Comparison of ENCODE assay signal across 1 cellular context in the genomic region with DNA sequence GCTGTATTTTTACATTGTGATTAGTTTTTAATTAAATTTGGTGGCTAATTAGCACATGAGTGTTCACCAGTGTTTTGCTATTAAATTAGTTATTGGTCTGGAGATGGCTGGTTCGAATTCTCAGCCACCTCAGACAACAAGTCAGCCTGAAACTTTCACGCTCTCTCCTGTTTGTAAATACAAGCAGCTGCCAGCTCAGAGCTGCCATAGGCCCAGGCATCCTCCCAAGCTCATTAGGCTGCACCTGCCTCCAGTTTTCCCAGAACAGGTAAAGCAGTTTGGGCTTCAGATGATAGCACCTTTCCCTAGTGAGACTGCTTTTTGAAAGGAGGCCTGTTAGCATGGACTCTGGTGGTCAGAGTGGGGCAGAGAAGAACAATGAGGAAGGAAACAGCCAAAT.
TF ChIP-seq lines count a peak whose summit lies in the region.

No MANE protein-coding gene starts in this region.

TF ChIP-seq in WTC11, 78 proteins besides CTCF, POLR2A, EP300 and RAD21 (continued from another document):
- TF ChIP-seq, protein P1, sequence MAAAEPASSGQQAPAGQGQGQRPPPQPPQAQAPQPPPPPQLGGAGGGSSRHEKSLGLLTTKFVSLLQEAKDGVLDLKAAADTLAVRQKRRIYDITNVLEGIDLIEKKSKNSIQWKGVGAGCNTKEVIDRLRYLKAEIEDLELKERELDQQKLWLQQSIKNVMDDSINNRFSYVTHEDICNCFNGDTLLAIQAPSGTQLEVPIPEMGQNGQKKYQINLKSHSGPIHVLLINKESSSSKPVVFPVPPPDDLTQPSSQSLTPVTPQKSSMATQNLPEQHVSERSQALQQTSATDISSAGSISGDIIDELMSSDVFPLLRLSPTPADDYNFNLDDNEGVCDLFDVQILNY (CRISPR knock-in tag; IDR thresholded peaks at IDR 0.05), result no peak
- TF ChIP-seq HMGA2 (CRISPR knock-in tag; IDR thresholded peaks at IDR 0.05) (no peak), ZNF219 (CRISPR knock-in tag; IDR thresholded peaks at IDR 0.05; ENCODE audit: borderline replicate concordance) (no peak), NR3C1 (CRISPR knock-in tag; conservative IDR thresholded peaks at IDR 0.05; ENCODE audit: low read depth) (no peak)
- TF ChIP-seq, protein P2, sequence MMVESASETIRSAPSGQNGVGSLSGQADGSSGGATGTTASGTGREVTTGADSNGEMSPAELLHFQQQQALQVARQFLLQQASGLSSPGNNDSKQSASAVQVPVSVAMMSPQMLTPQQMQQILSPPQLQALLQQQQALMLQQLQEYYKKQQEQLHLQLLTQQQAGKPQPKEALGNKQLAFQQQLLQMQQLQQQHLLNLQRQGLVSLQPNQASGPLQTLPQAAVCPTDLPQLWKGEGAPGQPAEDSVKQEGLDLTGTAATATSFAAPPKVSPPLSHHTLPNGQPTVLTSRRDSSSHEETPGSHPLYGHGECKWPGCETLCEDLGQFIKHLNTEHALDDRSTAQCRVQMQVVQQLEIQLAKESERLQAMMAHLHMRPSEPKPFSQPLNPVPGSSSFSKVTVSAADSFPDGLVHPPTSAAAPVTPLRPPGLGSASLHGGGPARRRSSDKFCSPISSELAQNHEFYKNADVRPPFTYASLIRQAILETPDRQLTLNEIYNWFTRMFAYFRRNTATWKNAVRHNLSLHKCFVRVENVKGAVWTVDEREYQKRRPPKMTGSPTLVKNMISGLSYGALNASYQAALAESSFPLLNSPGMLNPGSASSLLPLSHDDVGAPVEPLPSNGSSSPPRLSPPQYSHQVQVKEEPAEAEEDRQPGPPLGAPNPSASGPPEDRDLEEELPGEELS (CRISPR knock-in tag; IDR thresholded peaks at IDR 0.05), result no peak
- TF ChIP-seq, protein P3, sequence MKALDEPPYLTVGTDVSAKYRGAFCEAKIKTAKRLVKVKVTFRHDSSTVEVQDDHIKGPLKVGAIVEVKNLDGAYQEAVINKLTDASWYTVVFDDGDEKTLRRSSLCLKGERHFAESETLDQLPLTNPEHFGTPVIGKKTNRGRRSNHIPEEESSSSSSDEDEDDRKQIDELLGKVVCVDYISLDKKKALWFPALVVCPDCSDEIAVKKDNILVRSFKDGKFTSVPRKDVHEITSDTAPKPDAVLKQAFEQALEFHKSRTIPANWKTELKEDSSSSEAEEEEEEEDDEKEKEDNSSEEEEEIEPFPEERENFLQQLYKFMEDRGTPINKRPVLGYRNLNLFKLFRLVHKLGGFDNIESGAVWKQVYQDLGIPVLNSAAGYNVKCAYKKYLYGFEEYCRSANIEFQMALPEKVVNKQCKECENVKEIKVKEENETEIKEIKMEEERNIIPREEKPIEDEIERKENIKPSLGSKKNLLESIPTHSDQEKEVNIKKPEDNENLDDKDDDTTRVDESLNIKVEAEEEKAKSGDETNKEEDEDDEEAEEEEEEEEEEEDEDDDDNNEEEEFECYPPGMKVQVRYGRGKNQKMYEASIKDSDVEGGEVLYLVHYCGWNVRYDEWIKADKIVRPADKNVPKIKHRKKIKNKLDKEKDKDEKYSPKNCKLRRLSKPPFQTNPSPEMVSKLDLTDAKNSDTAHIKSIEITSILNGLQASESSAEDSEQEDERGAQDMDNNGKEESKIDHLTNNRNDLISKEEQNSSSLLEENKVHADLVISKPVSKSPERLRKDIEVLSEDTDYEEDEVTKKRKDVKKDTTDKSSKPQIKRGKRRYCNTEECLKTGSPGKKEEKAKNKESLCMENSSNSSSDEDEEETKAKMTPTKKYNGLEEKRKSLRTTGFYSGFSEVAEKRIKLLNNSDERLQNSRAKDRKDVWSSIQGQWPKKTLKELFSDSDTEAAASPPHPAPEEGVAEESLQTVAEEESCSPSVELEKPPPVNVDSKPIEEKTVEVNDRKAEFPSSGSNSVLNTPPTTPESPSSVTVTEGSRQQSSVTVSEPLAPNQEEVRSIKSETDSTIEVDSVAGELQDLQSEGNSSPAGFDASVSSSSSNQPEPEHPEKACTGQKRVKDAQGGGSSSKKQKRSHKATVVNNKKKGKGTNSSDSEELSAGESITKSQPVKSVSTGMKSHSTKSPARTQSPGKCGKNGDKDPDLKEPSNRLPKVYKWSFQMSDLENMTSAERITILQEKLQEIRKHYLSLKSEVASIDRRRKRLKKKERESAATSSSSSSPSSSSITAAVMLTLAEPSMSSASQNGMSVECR (CRISPR knock-in tag; IDR thresholded peaks at IDR 0.05; ENCODE audit: borderline replicate concordance), result no peak
